Comparison of ENCODE assay signal across 17 cellular contexts in genomic region chr1:32783851-32784250, GRCh38.
"Had no signal": no experiment of that assay in that cellular context is flagged by ENCODE, and none has a peak within 500 bp of the region (broad histone marks: within the 10 kb centered on the region; RNA-seq: fewer than 3 reads in every experiment).

No MANE protein-coding gene starts in this region.

- DNase-seq: dorsolateral prefrontal cortex; effector CD8-positive, alpha-beta T cell; foreskin melanocyte; glutamatergic neuron; immature natural killer cell; left colon; mucosa of descending colon; naive thymus-derived CD8-positive, alpha-beta T cell; posterior cingulate gyrus; sigmoid colon; stimulated activated CD4-positive, alpha-beta T cell treated with anti-CD3 and anti-CD28 coated beads, Interleukin-2, amount 100 ng/mL, for 24 hours; stimulated activated CD4-positive, alpha-beta T cell treated with anti-CD3 and anti-CD28 coated beads, Interleukin-4, amount 100 ng/mL, for 4 hours; stimulated activated naive B cell treated with anti-CD40 and anti-IgM and Interleukin-4, amounts not matched to agents 10 μg/mL and 1 μg/mL and 100 μg/mL, for 72 hours; trophoblast cell had no signal

- ATAC-seq: left colon; mucosa of descending colon; naive thymus-derived CD8-positive, alpha-beta T cell; stimulated activated naive B cell treated with anti-CD40 and anti-IgM and Interleukin-4, amounts not matched to agents 10 μg/mL and 1 μg/mL and 100 μg/mL, for 72 hours had no signal

- H3K4me1 ChIP-seq: right atrium auricular region had no signal

- H3K4me3 ChIP-seq: coronary artery, dorsolateral prefrontal cortex, mucosa of descending colon, right atrium auricular region, sigmoid colon, skin epidermis had no signal

- H3K27ac ChIP-seq: coronary artery, right atrium auricular region, sigmoid colon had no signal

- H3K27me3 ChIP-seq: dorsolateral prefrontal cortex, right atrium auricular region, sigmoid colon had no signal

- H3K9me3 ChIP-seq: mucosa of descending colon, right atrium auricular region, sigmoid colon had no signal
